Comparison of ENCODE assay signal across 8 cellular contexts in the genomic region with DNA sequence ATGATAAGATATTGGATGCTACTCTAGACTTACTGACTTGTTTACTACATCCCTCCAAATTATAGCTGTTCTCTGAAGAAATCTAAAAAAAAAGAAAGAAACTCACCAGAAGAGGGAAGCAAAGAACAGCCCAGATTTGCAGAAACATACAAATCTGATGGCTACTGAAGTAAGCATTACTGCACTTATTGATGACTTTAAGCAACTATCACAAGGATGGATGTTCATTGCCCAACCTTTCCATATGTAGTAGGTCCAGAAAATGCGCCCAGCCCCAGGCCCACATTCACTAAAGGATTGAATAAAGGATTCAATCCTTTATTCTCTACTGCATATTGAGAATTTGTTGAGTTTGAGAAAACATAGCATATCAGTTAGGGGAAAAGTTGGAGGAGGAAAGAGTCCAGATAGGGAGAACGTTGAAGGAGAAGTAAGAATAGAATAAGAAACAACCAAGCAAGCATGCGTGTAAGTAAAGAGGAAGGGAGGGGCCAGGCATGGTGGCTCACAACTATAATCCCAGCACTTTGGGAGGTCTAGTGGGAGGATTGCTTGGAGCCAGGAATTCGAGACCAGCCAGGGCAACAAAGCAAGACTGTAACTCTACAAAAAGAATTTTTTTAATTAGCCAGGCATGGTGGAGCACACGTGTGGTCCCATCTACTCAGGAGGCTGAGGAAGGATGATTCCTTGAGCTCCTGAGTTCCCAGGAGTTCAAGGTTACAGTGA. TPM values are rescaled to one million over a fixed set of nuclear protein-coding genes. Genes with fewer than 3 reads are reported as not detected.
DNase-seq lines count a peak whose midpoint lies in the region; ATAC-seq, FAIRE-seq and TF ChIP-seq lines count a peak whose summit lies in the region.

No MANE protein-coding gene starts in this region.

- WGBS in small intestine, 3 donors: 64 to 70% (median 66%) methylated on average over 5 of the region's 5 CpGs

- no peaks in the 10 kb centered on the region for H3K36me3 Mint-ChIP-seq in Caco-2 (ENCODE audit: insufficient read depth, unreplicated experiment)

- in situ Hi-C loops in SK-MEL-5 (cut with HindIII; ENCODE audit: low pct_unique_long_range_greater_than_20kb, low sequenced_read_pairs): no loop called here

- no peaks in the 10 kb centered on the region for H3K9me3 Mint-ChIP-seq in Caco-2 (ENCODE audit: unreplicated experiment)

- peak; percentile 67 for ATAC-seq in GM19023 (IDR thresholded peaks at IDR 0.05; ENCODE audit: unreplicated experiment)
- peak; percentile 80 for ATAC-seq in HG03280 (IDR thresholded peaks at IDR 0.05; ENCODE audit: unreplicated experiment)

- H3K36me3 ChIP-seq in Caco-2 (ENCODE audit: control insufficient read depth, insufficient read depth, low read length) (no peaks in the 10 kb centered on the region), small intestine (ENCODE audit: control insufficient read depth in 2 of 2, insufficient read depth in 2 of 2, low read length in 2 of 2) (no peaks in the 10 kb centered on the region)

- H3K27me3 Mint-ChIP-seq in Caco-2 (ENCODE audit: insufficient read depth, unreplicated experiment): no peaks in the 10 kb centered on the region

- H3K4me1 ChIP-seq in Caco-2: no peaks in the 10 kb centered on the region
- H3K4me1 ChIP-seq in small intestine (ENCODE audit: control insufficient read depth in 2 of 2, insufficient read depth in 1 of 2, low read depth in 1 of 2, low read length in 1 of 2): peaks cover 0 to 2% of the 10 kb centered on the region in 2 donors

- intact Hi-C loops in Caco-2 (cut with micrococcal nuclease; ENCODE audit: unreplicated experiment): loop anchor here (1.0 to 2.0 kb wide), 5 partner anchors 34 to 390 kb away; partner anchors contain the start of genes DMXL1 and DTWD2

- DNase-seq in Caco-2 (peak in 1 of 2 experiments; percentile 34), SK-MEL-5 (ENCODE audit: low read depth, low spot score) (peak; percentile 80), fibroblast of peridontal ligament (ENCODE audit: extremely low read depth) (peak; percentile 79), small intestine (peak; percentile 20), NCI-H128 (lab: John Stamatoyannopoulos, UW; ENCODE audit: unreplicated experiment) (no peak), cerebellar nuclear complex (lab: John Stamatoyannopoulos, UW) (no peak)

- H3K4me1 Mint-ChIP-seq in Caco-2 (ENCODE audit: low read depth, unreplicated experiment): peaks cover 7% of the 10 kb centered on the region

- no peak overlapping the region for H3K27ac ChIP-seq in small intestine (ENCODE audit: low read depth in 1 of 2, low read length in 1 of 2)

- peak; percentile 53 to 54 for TF ChIP-seq CTCF in Caco-2 (IDR thresholded peaks at IDR 0.05; ENCODE audit: insufficient read depth in 1 of 2, low read depth in 1 of 2, low read length in 1 of 2, severe bottlenecking in 1 of 2, unreplicated experiment in 1 of 2)

- CTCF ChIA-PET in Caco-2 (lab: Charles Lee): interaction anchor here (0.6 to 2.1 kb wide), 8 partner anchors 34 to 390 kb away, joined by 3 to 14 read pairs (median 4); partner anchors contain the start of gene DMXL1

- no peak overlapping the region for H3K4me3 Mint-ChIP-seq in Caco-2 (ENCODE audit: unreplicated experiment)

- POLR2A ChIA-PET in Caco-2 (lab: Charles Lee): no interaction called here

- H3K4me3 ChIP-seq in Caco-2 (ENCODE audit: low read depth, low read length) (no peak overlapping the region), small intestine (ENCODE audit: low read depth in 1 of 2, low read length in 2 of 2) (no peak overlapping the region)

- H3K9me3 ChIP-seq in Caco-2 (no peaks in the 10 kb centered on the region), small intestine (ENCODE audit: control insufficient read depth, low read depth) (no peaks in the 10 kb centered on the region)

- BruUV-seq in Caco-2 (replicated peaks; lab: Mats Ljungman, UMichigan): no TSS peak

- FAIRE-seq in small intestine (lab: Jason Lieb, UNC): no peak

- no peak overlapping the region for H3K27ac Mint-ChIP-seq in Caco-2 (ENCODE audit: unreplicated experiment)

- H3K27me3 ChIP-seq in Caco-2 (replicated peaks; ENCODE audit: control insufficient read depth, insufficient read depth, low read length) (no peaks in the 10 kb centered on the region), small intestine (ENCODE audit: control insufficient read depth in 2 of 2, insufficient read depth in 2 of 2, low read length in 2 of 2) (no peaks in the 10 kb centered on the region)

RNA-seq across cellular contexts. Expression of gene DTWD2, which starts 33.8 kb away (rescaled TPM):
- total RNA-seq in Caco-2 (2022): 5.6 and 6.4 TPM in 2 replicates
- total RNA-seq in SK-MEL-5 (2014; rRNA removed; shearing (Covaris generic)): 17.0 and 23.6 TPM in 2 replicates
- 16.3 and 16.8 TPM in 2 replicates for polyA plus RNA-seq in SK-MEL-5 (2015; cell fraction: cytosol; rRNA removed)
- polyA plus RNA-seq in SK-MEL-5 (2015; cell fraction: nucleus; rRNA removed): 3.7 and 4.3 TPM in 2 replicates
- polyA plus RNA-seq in small intestine: 1 to 10 TPM; 1.3 to 3.4 (median 1.4) TPM

RNA-seq across cellular contexts. Expression of gene DMXL1, which starts 48.7 kb away (rescaled TPM):
- total RNA-seq in Caco-2 (2022): 30.0 and 33.1 TPM in 2 replicates
- 34.3 and 38.9 TPM in 2 replicates for total RNA-seq in SK-MEL-5 (2014; rRNA removed; shearing (Covaris generic))
- polyA plus RNA-seq in SK-MEL-5 (2015; cell fraction: cytosol; rRNA removed): 19.4 and 24.4 TPM in 2 replicates
- 51.2 and 65.0 TPM in 2 replicates for polyA plus RNA-seq in SK-MEL-5 (2015; cell fraction: nucleus; rRNA removed)
- polyA plus RNA-seq in small intestine: 10 to 100 TPM in 2 of 3 donors, 1 to 10 TPM in 1; 8.1 to 33.1 (median 14.6) TPM

Comparison
In these comparisons a context has a peak if more than half of its experiments do, and no peak if none do; other contexts are left out.
1. DNase-seq: peak in SK-MEL-5 (single experiment), fibroblast of peridontal ligament (single experiment) and small intestine (single experiment); none in NCI-H128 (single experiment) and cerebellar nuclear complex (0 of 2).